In genomic region chr2:71130325-71131260, GRCh38 we compare ENCODE assay signal across 1 cellular context.
A peak's percentile ranks its signal among the peaks of the same experiment; 100 is the strongest.
TF ChIP-seq lines count a peak whose summit lies in the region.

Gene MPHOSPH10 (plus strand): TSS chr2:71130634. CDS start chr2:71130666, 32 bp downstream.

TF ChIP-seq in K562, 482 proteins besides CTCF, POLR2A, EP300 and RAD21 (continued from another document and continues in another):
- TF ChIP-seq PRDM10 (IDR thresholded peaks at IDR 0.05; ENCODE audit: partially characterized antibody) (peak; percentile 99), SP1 (CRISPR knock-in tag; IDR thresholded peaks at IDR 0.05) (peak; percentile 81), BRF2 (IDR thresholded peaks at IDR 0.05; ENCODE audit: borderline replicate concordance, insufficient read depth, insufficient read length) (no peak), DLX4 (CRISPR knock-in tag; IDR thresholded peaks at IDR 0.05) (no peak), NKRF (IDR thresholded peaks at IDR 0.05; ENCODE audit: borderline replicate concordance) (peak; percentile 99), CBX1 (IDR thresholded peaks at IDR 0.05; ENCODE audit: low read depth) (0 out of 2 replicates have a peak, but pooled peaks have one; percentile 26), CBFA2T2 (conservative IDR thresholded peaks at IDR 0.05) (no peak), YBX1 (IDR thresholded peaks at IDR 0.05) (no peak), ZNF586 (CRISPR knock-in tag; conservative IDR thresholded peaks at IDR 0.05) (no peak), BRCA1 (IDR thresholded peaks at IDR 0.05) (no peak), BRCA1 (CRISPR knock-in tag; IDR thresholded peaks at IDR 0.05) (no peak), KLF1 (tag; IDR thresholded peaks at IDR 0.05) (peak; percentile 41; the same call in 1 of the 2 replicates), CREM (IDR thresholded peaks at IDR 0.05; ENCODE audit: low read depth) (peak; percentile 83), NFIC (IDR thresholded peaks at IDR 0.05) (no peak; the same call in 1 of the 2 replicates), TARDBP (IDR thresholded peaks at IDR 0.05) (no peak), DMBX1 (CRISPR knock-in tag; IDR thresholded peaks at IDR 0.05; ENCODE audit: borderline replicate concordance) (no peak), TBL1XR1 (IDR thresholded peaks at IDR 0.05; ENCODE audit: low read length in 2 of 2) (peak in 1 of 2 experiments; percentile 20; a peak in 1 of 4 replicates), CREBBP (IDR thresholded peaks at IDR 0.05; ENCODE audit: low read depth, low read length) (no peak), ZNF778 (CRISPR knock-in tag; IDR thresholded peaks at IDR 0.05) (no peak), ILK (tag; IDR thresholded peaks at IDR 0.05; ENCODE audit: borderline replicate concordance, low read depth) (no peak), RBM25 (IDR thresholded peaks at IDR 0.05; ENCODE audit: low read depth, low read length, severe bottlenecking) (no peak), ETV6 (IDR thresholded peaks at IDR 0.05; ENCODE audit: borderline replicate concordance in 1 of 2, low read depth in 2 of 2, low read length in 1 of 2) (no peak), ETV6 (CRISPR knock-in tag; IDR thresholded peaks at IDR 0.05; ENCODE audit: borderline replicate concordance) (no peak), HDAC8 (tag; IDR thresholded peaks at IDR 0.05) (0 out of 2 replicates have a peak, but pooled peaks have one; percentile 32), SREBF2 (CRISPR knock-in tag; IDR thresholded peaks at IDR 0.05) (0 out of 2 replicates have a peak, but pooled peaks have one; percentile 89), KDM2B (CRISPR knock-in tag; IDR thresholded peaks at IDR 0.05) (no peak), ELK1 (CRISPR knock-in tag; IDR thresholded peaks at IDR 0.05) (no peak), CHD2 (IDR thresholded peaks at IDR 0.05; ENCODE audit: low read depth, low read length) (peak; percentile 49), PHTF2 (CRISPR knock-in tag; IDR thresholded peaks at IDR 0.05) (no peak), TAF1 (IDR thresholded peaks at IDR 0.05; ENCODE audit: control insufficient read depth, extremely low read depth, insufficient read depth, low read length, severe bottlenecking) (peak; percentile 80), GTF3C2 (IDR thresholded peaks at IDR 0.05; ENCODE audit: borderline replicate concordance, extremely low read depth, insufficient read length) (no peak), JUN (IDR thresholded peaks at IDR 0.05; ENCODE audit: borderline replicate concordance, low read depth, low read length) (peak; percentile 70; the same call in 1 of the 2 replicates), JUN (CRISPR knock-in tag; IDR thresholded peaks at IDR 0.05; ENCODE audit: borderline replicate concordance) (no peak), PTRF (tag; IDR thresholded peaks at IDR 0.05) (no peak), MTA3 (IDR thresholded peaks at IDR 0.05; ENCODE audit: borderline replicate concordance) (peak; percentile 23; the same call in 1 of the 2 replicates), HDAC6 (IDR thresholded peaks at IDR 0.05; ENCODE audit: low read depth, low read length) (no peak), MAX (CRISPR knock-in tag; IDR thresholded peaks at IDR 0.05) (peak; percentile 71; the same call in 1 of the 2 replicates), ZMIZ1 (IDR thresholded peaks at IDR 0.05; ENCODE audit: low read depth in 2 of 2, low read length in 2 of 2) (peak in 1 of 2 experiments; percentile 65; a peak in 1 of 4 replicates), ETV1 (tag; conservative IDR thresholded peaks at IDR 0.05; ENCODE audit: low read depth) (peak; percentile 46; the same call in 1 of the 2 replicates), ZNF717 (CRISPR knock-in tag; IDR thresholded peaks at IDR 0.05) (no peak), ZNF146 (CRISPR knock-in tag; IDR thresholded peaks at IDR 0.05; ENCODE audit: unreplicated experiment) (no peak), ASH1L (IDR thresholded peaks at IDR 0.05; ENCODE audit: borderline replicate concordance, low read depth, partially characterized antibody) (no peak), CBX8 (IDR thresholded peaks at IDR 0.05; ENCODE audit: borderline replicate concordance, extremely low read depth, low read depth, low read length, poor library complexity, severe bottlenecking) (no peak), RUNX1 (IDR thresholded peaks at IDR 0.05; ENCODE audit: low read depth) (no peak), SIX5 (IDR thresholded peaks at IDR 0.05; ENCODE audit: borderline replicate concordance in 1 of 2, insufficient read depth in 1 of 2, low read depth in 1 of 2, low read length in 2 of 2) (peak; percentile 56 to 61; a peak in 3 of 4 replicates), PRMT5 (CRISPR knock-in tag; IDR thresholded peaks at IDR 0.05) (no peak), MEIS2 (IDR thresholded peaks at IDR 0.05; ENCODE audit: partially characterized antibody) (peak; percentile 41)
